ENCODE assay signal across 21 cellular contexts in genomic region chr11:17641792-17642350, GRCh38.
A peak's percentile ranks its signal among the peaks of the same experiment; 100 is the strongest.
DNase-seq lines count a peak whose midpoint lies in the region; ATAC-seq, FAIRE-seq and TF ChIP-seq lines count a peak whose summit lies in the region.
"Had no signal": no experiment of that assay in that cellular context is flagged by ENCODE, and none has a peak within 500 bp of the region (broad histone marks: within the 10 kb centered on the region; RNA-seq: fewer than 3 reads in every experiment).

No MANE protein-coding gene starts in this region.

- H3K36me3 ChIP-seq in H1 (ENCODE audit: control insufficient read depth in 2 of 4, insufficient read depth in 4 of 4, low read length in 3 of 4) (no peaks in the 10 kb centered on the region), upper lobe of right lung (no peaks in the 10 kb centered on the region)
- H3K36me3 ChIP-seq in CD8-positive, alpha-beta memory T cell (ENCODE audit: insufficient read depth, low read length) = no peaks in the 10 kb centered on the region
- H3K36me3 ChIP-seq: BE2C, HAP-1 had no signal

- H3K4me1 Mint-ChIP-seq in CD8-positive, alpha-beta memory T cell = no peaks in the 10 kb centered on the region
- H3K4me1 Mint-ChIP-seq in type B pancreatic cell (ENCODE audit: unreplicated experiment) = no peaks in the 10 kb centered on the region

- no peak overlapping the region; the same call in 1 of the 2 replicates for H2BK5ac ChIP-seq in H1 (ENCODE audit: low read depth, low read length)

- DNase-seq in D341Med (ENCODE audit: low spot score) (peak; percentile 18), GM10266 (ENCODE audit: extremely low spot score) (peak; percentile 1), H1 (ENCODE audit: low read depth in 1 of 2, low spot score in 2 of 2) (no peak), upper lobe of right lung (peak; percentile 35), NCI-H2196 (lab: John Stamatoyannopoulos, UW; ENCODE audit: unreplicated experiment) (no peak), type B pancreatic cell (ENCODE audit: extremely low spot score, unreplicated experiment) (no peak)
- no peak for DNase-seq in CD8-positive, alpha-beta memory T cell
- DNase-seq: ACHN; BE2C; Calu3; CD4-positive, alpha-beta T cell; DMS 273 treated with DMSO at 0.1 percent for 48 hours; DMS53; DND-41; EL; GOT3 had no signal

- H3K9me3 ChIP-seq in H1 (ENCODE audit: insufficient read depth in 2 of 2, low read depth in 1 of 2, low read length in 1 of 2) = no peaks in the 10 kb centered on the region
- H3K9me3 ChIP-seq in upper lobe of right lung = no peaks in the 10 kb centered on the region
- H3K9me3 ChIP-seq in CD8-positive, alpha-beta memory T cell (ENCODE audit: low read length) = no peaks in the 10 kb centered on the region
- H3K9me3 ChIP-seq: BE2C, HAP-1 had no signal

- intact Hi-C loops in upper lobe of right lung (cut with DNase I) = no loop called here

- POLR2A ChIA-PET in H1 (lab: Charles Lee; ENCODE audit: partially characterized antibody) = no interaction called here
- POLR2A ChIA-PET in CD8-positive, alpha-beta memory T cell (lab: Charles Lee) = no interaction called here

- H3K4me1 ChIP-seq in H1 (replicated peaks in 1 of 4; ENCODE audit: control insufficient read depth in 3 of 4, insufficient read depth in 4 of 4, low read length in 3 of 4) (peaks cover 0 to 4% (median 1%) of the 10 kb centered on the region in 4 experiments; a peak in 3 of 7 replicates), upper lobe of right lung (no peaks in the 10 kb centered on the region)
- no peaks in the 10 kb centered on the region for H3K4me1 ChIP-seq in CD8-positive, alpha-beta memory T cell (ENCODE audit: insufficient read depth, low read length)
- H3K4me1 ChIP-seq: BE2C, HAP-1 had no signal

- H4K91ac ChIP-seq in H1 (replicated peaks; ENCODE audit: insufficient read length, low read length) = no peak overlapping the region

- H4K20me1 ChIP-seq in H1 (replicated peaks in 1 of 2; ENCODE audit: control insufficient read depth in 1 of 2, insufficient read depth in 2 of 2, low read length in 2 of 2) = peaks cover 0 to 6% of the 10 kb centered on the region in 2 experiments

- H3K4me3 Mint-ChIP-seq in CD8-positive, alpha-beta memory T cell = no peak overlapping the region
- no peak overlapping the region for H3K4me3 Mint-ChIP-seq in type B pancreatic cell
- H3K4me3 Mint-ChIP-seq: CD4-positive, alpha-beta T cell had no signal

- no peak overlapping the region for H2AFZ ChIP-seq in H1 (ENCODE audit: low read length)

- H3K4ac ChIP-seq in H1 (replicated peaks; ENCODE audit: insufficient read length, low read depth, low read length) = no peak overlapping the region

- no peak for TF ChIP-seq POLR2A in H1 (IDR thresholded peaks at IDR 0.05; ENCODE audit: control extremely low read depth in 1 of 2, low read depth in 2 of 2, low read length in 2 of 2)

- TF ChIP-seq EP300 in H1 (IDR thresholded peaks at IDR 0.05; ENCODE audit: borderline replicate concordance in 1 of 2, low read depth in 2 of 2, low read length in 2 of 2) = no peak

- H3K36me3 Mint-ChIP-seq in CD8-positive, alpha-beta memory T cell = no peaks in the 10 kb centered on the region
- H3K36me3 Mint-ChIP-seq in type B pancreatic cell = no peaks in the 10 kb centered on the region

- no peak overlapping the region for H3K27ac ChIP-seq in H1 (ENCODE audit: low read depth, low read length)
- H3K27ac ChIP-seq in upper lobe of right lung = no peak overlapping the region
- no peak overlapping the region for H3K27ac ChIP-seq in CD8-positive, alpha-beta memory T cell (ENCODE audit: low read depth, low read length)
- H3K27ac ChIP-seq: C4-2B, KMS-11 had no signal

- CTCF ChIA-PET in H1 (lab: Charles Lee; ENCODE audit: partially characterized antibody) = interaction anchor here (0.8 kb wide), 1 partner anchor 89 kb away, joined by 3 read pairs; no protein-coding TSS in a partner anchor
- CTCF ChIA-PET in CD8-positive, alpha-beta memory T cell (lab: Charles Lee) = no interaction called here

- FAIRE-seq in H1 (lab: Jason Lieb, UNC) = no peak
- FAIRE-seq: A204.1, GM12892 had no signal

- H3K27me3 Mint-ChIP-seq in CD8-positive, alpha-beta memory T cell = peaks cover 1 to 7% of the 10 kb centered on the region in 2 donors
- peaks cover 15% of the 10 kb centered on the region for H3K27me3 Mint-ChIP-seq in type B pancreatic cell

- H4K8ac ChIP-seq in H1 (ENCODE audit: extremely low read depth, insufficient read depth, low read length) = no peak overlapping the region

- no peak overlapping the region for H3K18ac ChIP-seq in H1 (ENCODE audit: extremely low read depth, low read length)

- no peak overlapping the region for H3K23ac ChIP-seq in H1 (ENCODE audit: insufficient read length)

- no peak overlapping the region for H2BK20ac ChIP-seq in H1 (ENCODE audit: low read length)

- H3K9me3 Mint-ChIP-seq in CD8-positive, alpha-beta memory T cell = no peaks in the 10 kb centered on the region
- H3K9me3 Mint-ChIP-seq in type B pancreatic cell = no peaks in the 10 kb centered on the region
- H3K9me3 Mint-ChIP-seq: CD4-positive, alpha-beta T cell had no signal

- H3K27ac Mint-ChIP-seq in CD8-positive, alpha-beta memory T cell = no peak overlapping the region
- no peak overlapping the region for H3K27ac Mint-ChIP-seq in type B pancreatic cell
- H3K27ac Mint-ChIP-seq: CD4-positive, alpha-beta T cell had no signal

- H3K79me1 ChIP-seq in H1 (ENCODE audit: low read depth, low read length) = no peaks in the 10 kb centered on the region

- H3K4me3 ChIP-seq in H1 (ENCODE audit: extremely low read depth in 1 of 4, insufficient read depth in 2 of 4, low read depth in 3 of 4, low read length in 4 of 4) = no peak overlapping the region
- H3K4me3 ChIP-seq in upper lobe of right lung = no peak overlapping the region
- H3K4me3 ChIP-seq in CD8-positive, alpha-beta memory T cell (ENCODE audit: low read length) = no peak overlapping the region
- H3K4me3 ChIP-seq: HAP-1 had no signal

- no peak for TF ChIP-seq CTCF in GM10266 (IDR thresholded peaks at IDR 0.05; ENCODE audit: control insufficient read depth, insufficient read depth, low read depth, missing control alignments)
- no peak for TF ChIP-seq CTCF in H1 (IDR thresholded peaks at IDR 0.05; ENCODE audit: control extremely low read depth in 1 of 3, insufficient read depth in 1 of 3, low read depth in 1 of 3, low read length in 3 of 3)
- TF ChIP-seq CTCF in upper lobe of right lung (IDR thresholded peaks at IDR 0.05) = no peak
- TF ChIP-seq CTCF in type B pancreatic cell (conservative IDR thresholded peaks at IDR 0.05) = no peak

- no peak overlapping the region for H2BK120ac ChIP-seq in H1 (replicated peaks; ENCODE audit: low read depth, low read length)

- H3K79me2 ChIP-seq in H1 (ENCODE audit: control insufficient read depth in 1 of 2, insufficient read depth in 2 of 2, low read length in 2 of 2) = no peaks in the 10 kb centered on the region

- H3K9ac ChIP-seq in H1 (replicated peaks in 1 of 4; ENCODE audit: extremely low read depth in 1 of 4, low read depth in 3 of 4, low read length in 3 of 4) = no peak overlapping the region
- H3K9ac ChIP-seq: KMS-11 had no signal

- peak overlapping the region; percentile 7 for H2AK5ac ChIP-seq in H1 (ENCODE audit: low read depth, low read length)

- H4K5ac ChIP-seq in H1 (ENCODE audit: insufficient read length, low read depth, low read length) = no peak overlapping the region

- H3K56ac ChIP-seq in H1 (replicated peaks; ENCODE audit: insufficient read length, low read depth, low read length) = no peak overlapping the region

- 0 out of 2 replicates have a peak overlapping the region, but pooled peaks have one; percentile 81 for H2BK15ac ChIP-seq in H1 (ENCODE audit: low read length)

- 94% methylated on average over 16 of the region's 17 CpGs; no CpG with 5 or more reads in 1 of the 2 experiments for WGBS in H1 (ENCODE audit: extremely low coverage in 1 of 2, insufficient coverage in 1 of 2, insufficient read length in 1 of 2, insufficient replicate concordance in 2 of 2, low coverage in 1 of 2, low lambda C conversion rate in 2 of 2, missing lambda C conversion rate in 1 of 2), 2 experiments

- H2BK12ac ChIP-seq in H1 (ENCODE audit: low read depth, low read length) = no peak overlapping the region

- H3K27me3 ChIP-seq in H1 (replicated peaks in 1 of 4; ENCODE audit: control insufficient read depth in 3 of 4, extremely low read depth in 1 of 4, insufficient read depth in 3 of 4, low read length in 3 of 4) (no peaks in the 10 kb centered on the region), upper lobe of right lung (no peaks in the 10 kb centered on the region)
- H3K27me3 ChIP-seq in CD8-positive, alpha-beta memory T cell (ENCODE audit: insufficient read depth, low read length, poor library complexity, severe bottlenecking) = no peaks in the 10 kb centered on the region
- H3K27me3 ChIP-seq: BE2C had no signal

- no peak for TF ChIP-seq RAD21 in H1 (IDR thresholded peaks at IDR 0.05 in 1 of 2, conservative IDR thresholded peaks at IDR 0.05 in 1 of 2; ENCODE audit: low read depth in 2 of 2, low read length in 2 of 2)

- no peak for ATAC-seq in upper lobe of right lung

- peaks cover 3% of the 10 kb centered on the region; the same call in 1 of the 2 replicates for H3K23me2 ChIP-seq in H1 (ENCODE audit: low read depth, low read length)

- H3K4me2 ChIP-seq in H1 (ENCODE audit: insufficient read depth in 1 of 2, low read depth in 2 of 2, low read length in 2 of 2) = no peak overlapping the region
- H3K4me2 ChIP-seq: KMS-11 had no signal

- no peak overlapping the region for H3K14ac ChIP-seq in H1 (ENCODE audit: insufficient read length)

TF ChIP-seq in H1, 55 proteins besides CTCF, POLR2A, EP300 and RAD21:
- TF ChIP-seq RNF2 (IDR thresholded peaks at IDR 0.05; ENCODE audit: borderline replicate concordance, low read depth, low read length, missing control alignments, poor library complexity, severe bottlenecking) (no peak), JUN (IDR thresholded peaks at IDR 0.05; ENCODE audit: low read depth, low read length) (no peak), CREB1 (IDR thresholded peaks at IDR 0.05) (no peak), ATF2 (IDR thresholded peaks at IDR 0.05; ENCODE audit: low read length) (no peak), JUND (IDR thresholded peaks at IDR 0.05; ENCODE audit: low read length) (no peak), TEAD4 (IDR thresholded peaks at IDR 0.05; ENCODE audit: low read depth, low read length) (no peak)

Comparison
In these comparisons a context has a peak if more than half of its experiments do, and no peak if none do; other contexts are left out.
1. DNase-seq: peak in D341Med (single experiment), GM10266 (single experiment) and upper lobe of right lung (single experiment); none in H1 (0 of 2), CD8-positive, alpha-beta memory T cell (0 of 5), NCI-H2196 (single experiment) and type B pancreatic cell (single experiment).